ENCODE assay signal across 13 cellular contexts in the genomic region with DNA sequence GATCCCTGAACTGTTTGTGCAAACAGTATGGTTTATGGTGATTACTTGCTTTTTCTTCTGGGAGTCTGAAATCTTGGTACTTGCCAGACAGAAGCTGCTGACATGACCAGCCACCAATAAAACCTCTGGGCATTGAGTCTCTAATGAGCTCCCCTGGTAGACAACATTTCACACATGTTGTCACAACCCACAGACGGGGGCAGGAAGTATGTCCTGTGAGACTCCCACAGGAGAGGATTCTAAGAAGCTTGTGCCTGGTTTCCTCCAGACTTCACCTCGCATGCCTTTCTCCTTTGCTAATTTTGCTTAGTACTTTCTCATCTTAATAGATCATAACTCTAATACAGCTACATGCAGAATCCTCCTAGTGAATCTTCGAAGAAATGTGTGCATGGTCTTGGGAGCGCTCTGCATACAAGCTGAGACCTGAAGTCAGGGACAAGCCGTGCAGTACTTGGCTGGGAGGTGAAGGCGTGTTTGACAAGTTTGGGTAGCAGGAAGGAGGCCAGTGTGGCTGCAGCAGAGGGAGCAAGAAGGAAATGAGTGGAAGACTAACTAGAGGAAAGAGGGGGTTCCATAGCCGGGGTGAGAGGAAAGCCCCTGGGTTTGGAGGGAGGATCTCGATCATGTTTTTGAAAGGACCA. TPM values are rescaled to one million over a fixed set of nuclear protein-coding genes. Genes with fewer than 3 reads are reported as not detected.
DNase-seq lines count a peak whose midpoint lies in the region; ATAC-seq and TF ChIP-seq lines count a peak whose summit lies in the region.
"Had no signal": no experiment of that assay in that cellular context is flagged by ENCODE, and none has a peak within 500 bp of the region (broad histone marks: within the 10 kb centered on the region; RNA-seq: fewer than 3 reads in every experiment).

No MANE protein-coding gene starts in this region.

- H3K27ac ChIP-seq in mammary epithelial cell (ENCODE audit: insufficient read depth, low read depth, low read length), result no peak overlapping the region
- H3K27ac ChIP-seq: spleen, stomach had no signal

- H3K9ac ChIP-seq in mammary epithelial cell (ENCODE audit: insufficient read depth, low read length), result no peak overlapping the region

- peak overlapping the region; percentile 33 for H2AFZ ChIP-seq in mammary epithelial cell (ENCODE audit: low read depth, low read length)

- CTCF ChIA-PET in mammary epithelial cell (lab: Charles Lee; ENCODE audit: low non-redundant PET), result no interaction called here

- H3K9me3 Mint-ChIP-seq in mesothelial cell of epicardium (no peaks in the 10 kb centered on the region), endothelial cell (ENCODE audit: unreplicated experiment) (no peaks in the 10 kb centered on the region)
- H3K9me3 Mint-ChIP-seq: activated naive CD8-positive, alpha-beta T cell treated with anti-CD3 and anti-CD28 coated beads for 36 hours had no signal

- H3K4me3 Mint-ChIP-seq in mesothelial cell of epicardium (no peak overlapping the region), endothelial cell (ENCODE audit: unreplicated experiment) (no peak overlapping the region)
- H3K4me3 Mint-ChIP-seq: activated naive CD8-positive, alpha-beta T cell treated with anti-CD3 and anti-CD28 coated beads for 36 hours; CD4-positive, CD25-positive, alpha-beta regulatory T cell had no signal

- BruUV-seq in mammary epithelial cell (replicated peaks; lab: Mats Ljungman, UMichigan), result no TSS peak

- H3K9me3 ChIP-seq in mammary epithelial cell (replicated peaks; ENCODE audit: insufficient read depth, low read length), result no peaks in the 10 kb centered on the region
- H3K9me3 ChIP-seq: spleen, stomach had no signal

- no peaks in the 10 kb centered on the region for H3K36me3 Mint-ChIP-seq in mesothelial cell of epicardium
- H3K36me3 Mint-ChIP-seq in endothelial cell (ENCODE audit: low read depth, unreplicated experiment), result peaks cover 6% of the 10 kb centered on the region

- no peaks in the 10 kb centered on the region for H3K27me3 Mint-ChIP-seq in mesothelial cell of epicardium (ENCODE audit: low read depth)
- peaks cover 2% of the 10 kb centered on the region for H3K27me3 Mint-ChIP-seq in endothelial cell (ENCODE audit: unreplicated experiment)
- H3K27me3 Mint-ChIP-seq: activated naive CD8-positive, alpha-beta T cell treated with anti-CD3 and anti-CD28 coated beads for 36 hours; CD4-positive, CD25-positive, alpha-beta regulatory T cell had no signal

- 46% methylated on average over 6 of the region's 8 CpGs for WGBS in mammary epithelial cell (ENCODE audit: low coverage, missing lambda C conversion rate)

- ATAC-seq in HG02763 (IDR thresholded peaks at IDR 0.05; ENCODE audit: unreplicated experiment) (no peak), GM21786 (IDR thresholded peaks at IDR 0.05; ENCODE audit: unreplicated experiment) (no peak)

- no peaks in the 10 kb centered on the region for H3K36me3 ChIP-seq in mammary epithelial cell (ENCODE audit: insufficient read depth, low read length)
- H3K36me3 ChIP-seq: stomach had no signal

- no peaks in the 10 kb centered on the region for H4K20me1 ChIP-seq in mammary epithelial cell (ENCODE audit: insufficient read depth, low read length)

- dilution Hi-C loops in mammary epithelial cell (cut with HindIII; ENCODE audit: low sequenced_read_pairs), result no loop called here

- H3K4me2 ChIP-seq in mammary epithelial cell (ENCODE audit: insufficient read depth, low read depth, low read length), result peak overlapping the region; percentile 6

- peak overlapping the region; percentile 17 for H3K27ac Mint-ChIP-seq in mesothelial cell of epicardium
- no peak overlapping the region for H3K27ac Mint-ChIP-seq in endothelial cell (ENCODE audit: unreplicated experiment)
- H3K27ac Mint-ChIP-seq: activated naive CD8-positive, alpha-beta T cell treated with anti-CD3 and anti-CD28 coated beads for 36 hours had no signal

- no peaks in the 10 kb centered on the region for H3K27me3 ChIP-seq in mammary epithelial cell (ENCODE audit: insufficient read depth, low read length)
- H3K27me3 ChIP-seq: spleen, stomach had no signal

- H3K4me3 ChIP-seq in mammary epithelial cell (replicated peaks in 1 of 3; ENCODE audit: insufficient read depth in 1 of 3, low read depth in 2 of 3, low read length in 3 of 3), result no peak overlapping the region
- H3K4me3 ChIP-seq: spleen, stomach had no signal

- H3K4me1 Mint-ChIP-seq in mesothelial cell of epicardium, result peaks cover 17% of the 10 kb centered on the region
- H3K4me1 Mint-ChIP-seq in endothelial cell (ENCODE audit: unreplicated experiment), result peaks cover 19% of the 10 kb centered on the region

- no peak for TF ChIP-seq CTCF in mammary epithelial cell (conservative IDR thresholded peaks at IDR 0.05 in 1 of 2, IDR thresholded peaks at IDR 0.05 in 1 of 2; ENCODE audit: extremely low read depth in 1 of 2, insufficient read depth in 1 of 2, low read depth in 1 of 2, low read length in 2 of 2)
- TF ChIP-seq CTCF in mesothelial cell of epicardium (IDR thresholded peaks at IDR 0.05; ENCODE audit: unreplicated experiment), result no peak
- TF ChIP-seq CTCF in endothelial cell (IDR thresholded peaks at IDR 0.05; ENCODE audit: unreplicated experiment), result no peak

- peaks cover 25% of the 10 kb centered on the region for H3K4me1 ChIP-seq in mammary epithelial cell (ENCODE audit: insufficient read depth, low read length)

- intact Hi-C loops in mammary epithelial cell (cut with micrococcal nuclease), result no loop called here

- DNase-seq in EL, result peak; percentile 31
- peak; percentile 29 for DNase-seq in MV-4-11 (lab: John Stamatoyannopoulos, UW)
- peak; percentile 49 for DNase-seq in mammary epithelial cell
- no peak for DNase-seq in mesothelial cell of epicardium (ENCODE audit: low spot score in 2 of 2, unreplicated experiment in 2 of 2)
- no peak for DNase-seq in endothelial cell (ENCODE audit: low spot score)
- no peak for DNase-seq in SKM-1 (lab: John Stamatoyannopoulos, UW; ENCODE audit: unreplicated experiment)
- DNase-seq: activated naive CD8-positive, alpha-beta T cell treated with anti-CD3 and anti-CD28 coated beads for 36 hours; KG1; spleen; stomach had no signal

- no peaks in the 10 kb centered on the region for H3K79me2 ChIP-seq in mammary epithelial cell (ENCODE audit: insufficient read depth, low read length)

- in situ Hi-C loops in mammary epithelial cell (cut with MboI; ENCODE audit: low sequenced_read_pairs in 2 of 2), result no loop called here

RNA-seq across cellular contexts. Expression of gene B3GNT5, which starts 49.0 kb away (rescaled TPM):
- total RNA-seq in mammary epithelial cell (10 to 100 TPM in 1 of 2 donors, 1 to 10 TPM in 1; 9.3 to 54.1 TPM), mesothelial cell of epicardium (28.8 to 29.1 TPM (median 29.1 TPM) in 3 replicates), endothelial cell (ENCODE audit: unreplicated experiment) (6.9 TPM)
- 27.6 TPM for polyA plus RNA-seq in mammary epithelial cell
- 42.8 TPM for polyA minus RNA-seq in mammary epithelial cell

Comparison
In these comparisons a context has a peak if more than half of its experiments do, and no peak if none do; other contexts are left out.
1. DNase-seq: peak in EL (single experiment), MV-4-11 (single experiment) and mammary epithelial cell (single experiment); none in mesothelial cell of epicardium (0 of 2), endothelial cell (single experiment) and SKM-1 (single experiment).